8 cellular contexts compared by ENCODE assay signal in genomic region chr7:22082886-22083710, GRCh38.
DNase-seq lines count a peak whose midpoint lies in the region; ATAC-seq, FAIRE-seq and TF ChIP-seq lines count a peak whose summit lies in the region.

No MANE protein-coding gene starts in this region.

- H3K27me3 ChIP-seq in kidney epithelial cell (ENCODE audit: control insufficient read depth, insufficient read depth, low read length), result no peaks in the 10 kb centered on the region

- FAIRE-seq in A549 (lab: Jason Lieb, UNC), result no peak

- 8% methylated on average over 38 of the region's 55 CpGs for WGBS in A549 (ENCODE audit: missing lambda C conversion rate)

- POLR2A ChIA-PET in A549 (lab: Yijun Ruan, JAX), result interaction anchor here (1.0 to 1.2 kb wide), 2 partner anchors 138 to 827 kb away, joined by 3 to 4 read pairs; no protein-coding TSS in a partner anchor

- TF ChIP-seq CTCF in A549 (IDR thresholded peaks at IDR 0.05), result peak; percentile 90
- TF ChIP-seq CTCF in kidney epithelial cell (IDR thresholded peaks at IDR 0.05; ENCODE audit: insufficient read depth, low read length, poor library complexity, severe bottlenecking), result peak; percentile 87

- H3K27ac ChIP-seq in A549, result peak overlapping the region; percentile 52 to 77

- H3K9me3 ChIP-seq in A549, result peaks cover 3% of the 10 kb centered on the region; the same call in 1 of the 3 replicates

- DNase-seq in A549 (ENCODE audit: low read depth in 1 of 2, low spot score in 1 of 2) (peak; percentile 65 to 75), NCI-H2171 (lab: John Stamatoyannopoulos, UW) (peak; percentile 28), cerebellar cortex (ENCODE audit: low spot score) (peak; percentile 82), kidney epithelial cell (ENCODE audit: low read depth) (peak; percentile 19)
- peak; percentile 60 to 78 for DNase-seq in stimulated activated CD4-positive, alpha-beta T cell treated with anti-CD3 and anti-CD28 coated beads, Interleukin-15, amount 100 ng/mL, for 1 hour (ENCODE audit: low read depth in 1 of 2, low spot score in 1 of 2)

- TF ChIP-seq RAD21 in A549 (conservative IDR thresholded peaks at IDR 0.05 in 1 of 2, IDR thresholded peaks at IDR 0.05 in 1 of 2), result peak; percentile 60 to 82

- H3K4me2 ChIP-seq in A549, result peak overlapping the region; percentile 84

- peak overlapping the region; percentile 46 for H3K4me3 ChIP-seq in A549
- peak overlapping the region; percentile 61 for H3K4me3 ChIP-seq in kidney epithelial cell (ENCODE audit: low read depth, low read length)

- no peaks in the 10 kb centered on the region for H3K4me1 ChIP-seq in A549

- TF ChIP-seq POLR2A in A549 (IDR thresholded peaks at IDR 0.05; ENCODE audit: low read length), result no peak; the same call in 1 of the 2 replicates

- ATAC-seq in A549 (peak; percentile 96 to 98), GM18519 (IDR thresholded peaks at IDR 0.05; ENCODE audit: low FRiP score, unreplicated experiment) (peak; percentile 90), HG03066 (IDR thresholded peaks at IDR 0.05; ENCODE audit: low read depth, unreplicated experiment) (peak; percentile 99)
- peak; percentile 94 to 96 for ATAC-seq in activated CD4-positive, CD25-positive, alpha-beta regulatory T cell treated with anti-CD3 and anti-CD28 coated beads, Interleukin-2, amount 50 U/mL, for 24 hours

- CTCF ChIA-PET in A549 (lab: Yijun Ruan, JAX), result interaction anchor here (0.6 to 3.8 kb wide), 25 partner anchors 8 to 1308 kb away, joined by 3 to 31 read pairs (median 4); no protein-coding TSS in a partner anchor

- no peak for TF ChIP-seq EP300 in A549 (IDR thresholded peaks at IDR 0.05)

- H3K36me3 ChIP-seq in kidney epithelial cell (ENCODE audit: control insufficient read depth, insufficient read depth, low read length), result no peaks in the 10 kb centered on the region

TF ChIP-seq in A549, 52 proteins besides CTCF, POLR2A, EP300 and RAD21:
- TF ChIP-seq PHF8 (IDR thresholded peaks at IDR 0.05; ENCODE audit: borderline replicate concordance, low read depth), result no peak
- no peak for TF ChIP-seq ATOH8 (CRISPR knock-in tag; IDR thresholded peaks at IDR 0.05; ENCODE audit: low read depth)
- no peak for TF ChIP-seq POLR2AphosphoS2 (conservative IDR thresholded peaks at IDR 0.05; ENCODE audit: low read length)
- TF ChIP-seq MAX (IDR thresholded peaks at IDR 0.05), result peak; percentile 59
- peak in 1 of 2 experiments; percentile 37; a peak in 1 of 5 replicates for TF ChIP-seq JUN (IDR thresholded peaks at IDR 0.05)
- TF ChIP-seq SMC3 (IDR thresholded peaks at IDR 0.05), result peak; percentile 62
- no peak for TF ChIP-seq TFCP2L1 (CRISPR knock-in tag; IDR thresholded peaks at IDR 0.05)
- TF ChIP-seq FOSB (CRISPR knock-in tag; IDR thresholded peaks at IDR 0.05), result no peak
- no peak for TF ChIP-seq USF2 (IDR thresholded peaks at IDR 0.05)

Comparison
In these comparisons a context has a peak if more than half of its experiments do, and no peak if none do; other contexts are left out.
1. Peak in every context shown above with its lines: DNase-seq, ATAC-seq, H3K4me3 ChIP-seq and H3K27ac ChIP-seq.
2. DNase-seq: peak in every context shown above with its lines; median percentile 82 in cerebellar cortex; 70 in A549; 69 in stimulated activated CD4-positive, alpha-beta T cell treated with anti-CD3 and anti-CD28 coated beads, Interleukin-15, amount 100 ng/mL, for 1 hour; 28 in NCI-H2171; 19 in kidney epithelial cell.